28 cellular contexts compared by ENCODE assay signal in genomic region chr17:48620497-48621139, GRCh38. TPM values are rescaled to one million over a fixed set of nuclear protein-coding genes. Genes with fewer than 3 reads are reported as not detected.
DNase-seq lines count a peak whose midpoint lies in the region; ATAC-seq and TF ChIP-seq lines count a peak whose summit lies in the region.
"Had no signal": no experiment of that assay in that cellular context is flagged by ENCODE, and none has a peak within 500 bp of the region (broad histone marks: within the 10 kb centered on the region; RNA-seq: fewer than 3 reads in every experiment).

No MANE protein-coding gene starts in this region.

- no peak overlapping the region for H2AFZ ChIP-seq in HCT116 (ENCODE audit: low read depth, low read length, poor library complexity, severe bottlenecking)
- H2AFZ ChIP-seq in GM23338: no peak overlapping the region

- no peak for TF ChIP-seq POLR2A in HCT116 (IDR thresholded peaks at IDR 0.05; ENCODE audit: borderline replicate concordance, extremely low read depth, insufficient read depth, insufficient read length)
- TF ChIP-seq POLR2A in Peyer's patch (IDR thresholded peaks at IDR 0.05): no peak

- H3K27ac ChIP-seq in HCT116 (ENCODE audit: low read depth, low read length) (no peak overlapping the region), Peyer's patch (peak overlapping the region in 3 of 4 donors; percentile 9 to 59 (median 34)), GM23338 (ENCODE audit: low read depth) (no peak overlapping the region)
- H3K27ac ChIP-seq: BLaER1, psoas muscle, thoracic aorta had no signal

- H4K20me1 ChIP-seq in HCT116 (ENCODE audit: insufficient read depth) (no peaks in the 10 kb centered on the region), GM23338 (replicated peaks; ENCODE audit: insufficient read depth) (peaks cover 60% of the 10 kb centered on the region)

- ATAC-seq in HCT116 (no peak), HG03196 (IDR thresholded peaks at IDR 0.05; ENCODE audit: unreplicated experiment) (no peak), GM23338 (no peak)
- ATAC-seq: activated CD8-positive, alpha-beta memory T cell treated with anti-CD3 and anti-CD28 coated beads, Interleukin-2, amount 10 ng/mL, durations not matched to agents 7 days and 5 days; activated T-cell treated with anti-CD3 and anti-CD28 coated beads, Interleukin-2, amount 50 U/mL, for 72 hours; psoas muscle had no signal

- TF ChIP-seq CTCF in HCT116 (IDR thresholded peaks at IDR 0.05 in 2 of 3, conservative IDR thresholded peaks at IDR 0.05 in 1 of 3; ENCODE audit: borderline replicate concordance in 1 of 3, insufficient read depth in 1 of 3, low read depth in 2 of 3, low read length in 2 of 3) (no peak), Peyer's patch (IDR thresholded peaks at IDR 0.05) (no peak), kidney epithelial cell (IDR thresholded peaks at IDR 0.05; ENCODE audit: insufficient read depth, low read length, poor library complexity, severe bottlenecking) (no peak), GM23338 (conservative IDR thresholded peaks at IDR 0.05; ENCODE audit: low read depth in 2 of 2) (no peak)

- CTCF ChIA-PET in HCT116 (lab: Charles Lee): interaction anchor here (0.9 to 1.4 kb wide), 2 partner anchors 259 to 358 kb away, joined by 3 to 4 read pairs; no protein-coding TSS in a partner anchor

- DNase-seq in HCT116 (ENCODE audit: low read depth, low spot score) (no peak), Peyer's patch (peak in 1 of 3 donors; percentile 49), kidney epithelial cell (ENCODE audit: low read depth) (no peak), renal cortical epithelial cell (ENCODE audit: low read depth) (peak; percentile 63), DMS114 treated with DMSO at 0.1 percent for 48 hours (lab: John Stamatoyannopoulos, UW; ENCODE audit: unreplicated experiment) (no peak), GM23338 (ENCODE audit: low spot score) (no peak)
- DNase-seq: activated CD4-positive, alpha-beta T cell treated with anti-CD3 and anti-CD28 coated beads for 4 hours; activated CD8-positive, alpha-beta memory T cell treated with anti-CD3 and anti-CD28 coated beads, Interleukin-2, amount 10 ng/mL, durations not matched to agents 7 days and 5 days; activated naive CD4-positive, alpha-beta T cell treated with Interleukin-2 at 50 U/mL for 16 hours; activated T-cell treated with anti-CD3 and anti-CD28 coated beads, Interleukin-2, amount 50 U/mL, for 72 hours; DMS79; effector CD4-positive, alpha-beta T cell; erythroblast; HCEC 1CT; Kasumi-1; NCI-H446 treated with DMSO at 0.1 percent for 48 hours; NCI-H82; psoas muscle; SK-N-SH had no signal

- H3K79me2 ChIP-seq in HCT116 (ENCODE audit: insufficient read depth, low read length): peaks cover 67% of the 10 kb centered on the region
- H3K79me2 ChIP-seq in GM23338 (replicated peaks; ENCODE audit: insufficient read depth): no peaks in the 10 kb centered on the region

- no peaks in the 10 kb centered on the region for H3K9me3 ChIP-seq in HCT116 (ENCODE audit: control insufficient read depth in 1 of 2, insufficient read depth in 1 of 2, low read depth in 1 of 2, low read length in 2 of 2)
- H3K9me3 ChIP-seq in Peyer's patch: no peaks in the 10 kb centered on the region
- H3K9me3 ChIP-seq: BLaER1, psoas muscle, SK-N-SH, thoracic aorta had no signal

- H3K4me3 ChIP-seq in HCT116 (replicated peaks in 1 of 2; ENCODE audit: low read depth in 1 of 2, low read length in 2 of 2) (no peak overlapping the region), Peyer's patch (no peak overlapping the region), kidney epithelial cell (ENCODE audit: low read depth, low read length) (peak overlapping the region; percentile 39), GM23338 (no peak overlapping the region)
- H3K4me3 ChIP-seq: BLaER1, lung, psoas muscle, thoracic aorta had no signal

- peaks cover 18% of the 10 kb centered on the region for H3K4me1 Mint-ChIP-seq in GM23338

- H3K9me2 ChIP-seq in HCT116 (ENCODE audit: insufficient read depth) (no peaks in the 10 kb centered on the region), GM23338 (ENCODE audit: insufficient read depth) (no peaks in the 10 kb centered on the region)
- H3K9me2 ChIP-seq: SK-N-SH had no signal

- peaks cover 3% of the 10 kb centered on the region; the same call in 2 of the 3 replicates for H3K36me3 Mint-ChIP-seq in GM23338 (ENCODE audit: low read depth)

- no TSS peak for BruUV-seq in HCT116 (replicated peaks; lab: Mats Ljungman, UMichigan)

- TF ChIP-seq RAD21 in HCT116 (IDR thresholded peaks at IDR 0.05; ENCODE audit: low read depth): no peak

- H3K4me2 ChIP-seq in HCT116 (ENCODE audit: low read length): no peak overlapping the region
- H3K4me2 ChIP-seq in GM23338: no peak overlapping the region
- H3K4me2 ChIP-seq: BLaER1 had no signal

- RAD21 ChIA-PET in HCT116 (lab: Charles Lee; ENCODE audit: low non-redundant PET in 1 of 2, low total read pairs in 2 of 2, uncharacterized antibody in 2 of 2, unreplicated experiment in 2 of 2): no interaction called here

- no peak overlapping the region for H3K27ac Mint-ChIP-seq in GM23338
- H3K27ac Mint-ChIP-seq: activated CD8-positive, alpha-beta memory T cell treated with anti-CD3 and anti-CD28 coated beads, Interleukin-2, amount 10 ng/mL, durations not matched to agents 7 days and 5 days; activated T-cell treated with anti-CD3 and anti-CD28 coated beads, Interleukin-2, amount 50 U/mL, for 72 hours; stimulated activated naive CD8-positive, alpha-beta T cell treated with anti-CD3 and anti-CD28 coated beads, Interleukin-15, Interleukin-2, amounts not matched to agents 100 ng/mL and 50 ng/mL, for 24 hours had no signal

- H3K4me1 ChIP-seq in HCT116 (ENCODE audit: control insufficient read depth in 1 of 2, insufficient read depth in 2 of 2, low read length in 2 of 2) (peaks cover 10 to 46% of the 10 kb centered on the region in 2 experiments; a peak in 3 of 4 replicates), Peyer's patch (peaks cover 0 to 57% (median 5%) of the 10 kb centered on the region in 4 donors), GM23338 (ENCODE audit: insufficient read depth) (peaks cover 30% of the 10 kb centered on the region)

- POLR2A ChIA-PET in HCT116 (lab: Charles Lee): no interaction called here

- peaks cover 8% of the 10 kb centered on the region; the same call in 2 of the 3 replicates for H3K9me3 Mint-ChIP-seq in GM23338
- H3K9me3 Mint-ChIP-seq: activated T-cell treated with anti-CD3 and anti-CD28 coated beads, Interleukin-2, amount 50 U/mL, for 72 hours; stimulated activated naive CD8-positive, alpha-beta T cell treated with anti-CD3 and anti-CD28 coated beads, Interleukin-15, Interleukin-2, amounts not matched to agents 100 ng/mL and 50 ng/mL, for 24 hours had no signal

- no peak overlapping the region for H3K9ac ChIP-seq in HCT116 (ENCODE audit: low read length)
- H3K9ac ChIP-seq: BLaER1, SK-N-SH had no signal

- intact Hi-C loops in HCT116 (cut with micrococcal nuclease): no loop called here

- no peaks in the 10 kb centered on the region; a peak in 1 of 4 replicates for H3K36me3 ChIP-seq in HCT116 (ENCODE audit: control insufficient read depth in 1 of 2, insufficient read depth in 2 of 2, low read length in 2 of 2)
- no peaks in the 10 kb centered on the region for H3K36me3 ChIP-seq in Peyer's patch
- no peaks in the 10 kb centered on the region for H3K36me3 ChIP-seq in kidney epithelial cell (ENCODE audit: control insufficient read depth, insufficient read depth, low read length)
- H3K36me3 ChIP-seq in GM23338 (ENCODE audit: insufficient read depth): no peaks in the 10 kb centered on the region
- H3K36me3 ChIP-seq: BLaER1, thoracic aorta had no signal

- H3K4me3 Mint-ChIP-seq in GM23338: no peak overlapping the region
- H3K4me3 Mint-ChIP-seq: activated CD8-positive, alpha-beta memory T cell treated with anti-CD3 and anti-CD28 coated beads, Interleukin-2, amount 10 ng/mL, durations not matched to agents 7 days and 5 days; stimulated activated naive CD8-positive, alpha-beta T cell treated with anti-CD3 and anti-CD28 coated beads, Interleukin-15, Interleukin-2, amounts not matched to agents 100 ng/mL and 50 ng/mL, for 24 hours had no signal

- H3K27me3 ChIP-seq in HCT116 (ENCODE audit: insufficient read depth, low read length) (no peaks in the 10 kb centered on the region), Peyer's patch (peaks cover 0 to 25% of the 10 kb centered on the region in 2 donors), kidney epithelial cell (ENCODE audit: control insufficient read depth, insufficient read depth, low read length) (peaks cover 6% of the 10 kb centered on the region), GM23338 (ENCODE audit: insufficient read depth) (peaks cover 100% of the 10 kb centered on the region)

- H3K27me3 Mint-ChIP-seq in GM23338 (ENCODE audit: insufficient read depth, low read depth, poor library complexity): peaks cover 98% of the 10 kb centered on the region

- peaks cover 47% of the 10 kb centered on the region for H3F3A ChIP-seq in GM23338 (replicated peaks; ENCODE audit: low read depth)

RNA-seq across cellular contexts. Expression of gene HOXB8, which starts 5.5 kb away (rescaled TPM):
- 44.7 TPM for total RNA-seq in HCT116 (2021; ENCODE audit: unreplicated experiment)
- 15.4 and 23.9 TPM in 2 replicates for polyA plus RNA-seq in HCT116 (2012)
- total RNA-seq in Peyer's patch: 10 to 100 TPM in 3 of 4 donors, 1 to 10 TPM in 1; 1.8 to 21.2 (median 14.9) TPM
- 7.2 and 7.5 TPM in 2 replicates for total RNA-seq in kidney epithelial cell
- 8.3 and 65.8 TPM in 2 replicates for total RNA-seq in renal cortical epithelial cell
- total RNA-seq in GM23338 (2014; rRNA removed; shearing (Covaris generic)): not detected in 2 replicates
- not detected in 2 replicates for polyA plus RNA-seq in GM23338 (2016; fragmentation: Nextera tagmentation; extraction: Ambion mirVana)
- total RNA-seq: activated T-cell treated with anti-CD3 and anti-CD28 coated beads, Interleukin-2, amount 50 U/mL, for 72 hours; bronchial epithelial cell; OCI-LY7; psoas muscle; T-helper 2 cell treated with Interferon-gamma antibody and Interleukin-4, amounts not matched to agents 100 ng/mL and 5 ng/mL, for 36 hours had no signal
- polyA plus RNA-seq: keratinocyte, SK-N-SH had no signal

RNA-seq across cellular contexts. Expression of gene HOXB9, which starts 5.5 kb away (rescaled TPM):
- total RNA-seq in HCT116 (2021; ENCODE audit: unreplicated experiment) (40.1 TPM), Peyer's patch (10 to 100 TPM; 13.7 to 47.5 (median 24.9) TPM), kidney epithelial cell (70.1 and 77.0 TPM in 2 replicates), renal cortical epithelial cell (17.5 and 49.2 TPM in 2 replicates)
- 30.3 and 41.0 TPM in 2 replicates for polyA plus RNA-seq in HCT116 (2012)
- not detected in 2 replicates for total RNA-seq in GM23338 (2014; rRNA removed; shearing (Covaris generic))
- polyA plus RNA-seq in GM23338 (2016; fragmentation: Nextera tagmentation; extraction: Ambion mirVana): not detected in 2 replicates
- total RNA-seq: bronchial epithelial cell, OCI-LY7, psoas muscle, thoracic aorta had no signal
- polyA plus RNA-seq: lung, SK-N-SH had no signal

RNA-seq across cellular contexts. Expression of gene HOXB7, which starts 9.8 kb away (rescaled TPM):
- total RNA-seq in HCT116 (2021; ENCODE audit: unreplicated experiment) (33.6 TPM), Peyer's patch (10 to 100 TPM; 10.7 to 22.8 (median 19.0) TPM), kidney epithelial cell (26.3 and 27.2 TPM in 2 replicates), renal cortical epithelial cell (23.2 and 24.0 TPM in 2 replicates)
- 16.8 and 23.4 TPM in 2 replicates for polyA plus RNA-seq in HCT116 (2012)
- total RNA-seq in GM23338 (2014; rRNA removed; shearing (Covaris generic)): not detected in 2 replicates
- not detected in 2 replicates for polyA plus RNA-seq in GM23338 (2016; fragmentation: Nextera tagmentation; extraction: Ambion mirVana)
- total RNA-seq: bronchial epithelial cell had no signal
- polyA plus RNA-seq: SK-N-SH had no signal

RNA-seq across cellular contexts. Expression of gene HOXB6, which starts 15.8 kb away (rescaled TPM):
- 64.8 TPM for total RNA-seq in HCT116 (2021; ENCODE audit: unreplicated experiment)
- polyA plus RNA-seq in HCT116 (2012): 17.5 and 28.9 TPM in 2 replicates
- total RNA-seq in Peyer's patch: 10 to 100 TPM; 34.3 to 98.4 (median 66.7) TPM
- 29.8 and 30.7 TPM in 2 replicates for total RNA-seq in kidney epithelial cell
- 16.3 and 56.2 TPM in 2 replicates for total RNA-seq in renal cortical epithelial cell
- total RNA-seq in GM23338 (2014; rRNA removed; shearing (Covaris generic)): not detected in 2 replicates
- polyA plus RNA-seq in GM23338 (2016; fragmentation: Nextera tagmentation; extraction: Ambion mirVana): not detected in 2 replicates
- total RNA-seq: bronchial epithelial cell; OCI-LY7; T-helper 2 cell treated with Interferon-gamma antibody and Interleukin-4, amounts not matched to agents 100 ng/mL and 5 ng/mL, for 36 hours had no signal
- polyA plus RNA-seq: SK-N-SH had no signal

RNA-seq across cellular contexts. Expression of gene HOXB5, which starts 27.0 kb away (rescaled TPM):
- total RNA-seq in HCT116 (2021; ENCODE audit: unreplicated experiment) (19.8 TPM), Peyer's patch (10 to 100 TPM in 3 of 4 donors, 1 to 10 TPM in 1; 7.7 to 22.5 (median 15.0) TPM), kidney epithelial cell (3.6 and 3.8 TPM in 2 replicates), renal cortical epithelial cell (0.35 and 2.4 TPM in 2 replicates)
- 6.5 and 12.0 TPM in 2 replicates for polyA plus RNA-seq in HCT116 (2012)
- not detected in 2 replicates for total RNA-seq in GM23338 (2014; rRNA removed; shearing (Covaris generic))
- polyA plus RNA-seq in GM23338 (2016; fragmentation: Nextera tagmentation; extraction: Ambion mirVana): not detected in 2 replicates
- total RNA-seq: activated T-cell treated with anti-CD3 and anti-CD28 coated beads, Interleukin-2, amount 50 U/mL, for 72 hours; bronchial epithelial cell; OCI-LY7 had no signal
- polyA plus RNA-seq: keratinocyte, SK-N-SH had no signal

Comparison
In these comparisons a context has a peak if more than half of its experiments do, and no peak if none do; other contexts are left out.
1. H3K27ac ChIP-seq: peak in Peyer's patch (3 of 4); none in HCT116 (single experiment) and GM23338 (single experiment).
2. RNA of gene HOXB9, which starts 5.5 kb away (total RNA-seq): 70.1 to 77.0 TPM in kidney epithelial cell, 17.5 to 49.2 TPM in renal cortical epithelial cell, 40.1 TPM in HCT116 (single experiment) and 13.7 to 47.5 TPM in Peyer's patch; not detected in GM23338; every median in the first group is over 10 times any median in the second.
3. RNA of gene HOXB7, which starts 9.8 kb away (total RNA-seq): 33.6 TPM in HCT116 (single experiment), 26.3 to 27.2 TPM in kidney epithelial cell, 23.2 to 24.0 TPM in renal cortical epithelial cell and 10.7 to 22.8 TPM in Peyer's patch; not detected in GM23338; every median in the first group is over 10 times any median in the second.